Comparison of ENCODE assay signal across 9 cellular contexts in the genomic region with DNA sequence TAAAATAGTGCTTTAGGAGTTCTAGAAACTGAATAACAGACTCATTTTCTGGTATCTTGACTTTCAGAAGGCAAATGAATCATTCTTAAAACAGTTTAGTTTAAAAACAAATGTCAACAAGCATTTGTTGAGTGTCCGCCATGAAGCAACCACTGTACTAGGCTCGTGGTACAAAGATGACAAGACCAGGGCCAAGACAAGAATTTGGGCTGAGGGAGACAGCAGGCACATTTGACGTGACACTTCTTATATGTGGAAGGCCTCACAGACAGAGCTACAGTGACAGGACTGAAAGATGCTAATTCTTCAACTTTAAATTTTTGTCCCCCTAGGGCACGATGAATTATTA. TPM values are rescaled to one million over a fixed set of nuclear protein-coding genes. Genes with fewer than 3 reads are reported as not detected.
DNase-seq lines count a peak whose midpoint lies in the region; TF ChIP-seq lines count a peak whose summit lies in the region.
"Had no signal": no experiment of that assay in that cellular context is flagged by ENCODE, and none has a peak within 500 bp of the region (broad histone marks: within the 10 kb centered on the region; RNA-seq: fewer than 3 reads in every experiment).

No MANE protein-coding gene starts in this region.

- in situ Hi-C loops in mammary epithelial cell (cut with MboI; ENCODE audit: low sequenced_read_pairs in 2 of 2), result loop anchor here (5.0 to 10.0 kb wide), 3 partner anchors 191 to 279 kb away; no protein-coding TSS in a partner anchor

- DNase-seq in AG04450 (ENCODE audit: low read depth, low spot score) (no peak), hepatic stellate cell (ENCODE audit: low spot score) (peak; percentile 43), A673 (ENCODE audit: low spot score) (no peak), CD14-positive monocyte (ENCODE audit: low spot score) (no peak), NCI-H2196 (lab: John Stamatoyannopoulos, UW; ENCODE audit: unreplicated experiment) (no peak), mammary epithelial cell (no peak)
- no peak for DNase-seq in CD8-positive, alpha-beta memory T cell
- peak; percentile 55 for DNase-seq in activated CD4-positive, alpha-beta memory T cell treated with anti-CD3 and anti-CD28 coated beads for 36 hours

- no peaks in the 10 kb centered on the region for H4K20me1 ChIP-seq in mammary epithelial cell (ENCODE audit: insufficient read depth, low read length)

- H3K4me1 ChIP-seq in CD8-positive, alpha-beta memory T cell (ENCODE audit: insufficient read depth, low read length), result peaks cover 26% of the 10 kb centered on the region
- H3K4me1 ChIP-seq in A673 (ENCODE audit: insufficient read depth, low read length, poor library complexity, severe bottlenecking) (no peaks in the 10 kb centered on the region), mammary epithelial cell (ENCODE audit: insufficient read depth, low read length) (peaks cover 4% of the 10 kb centered on the region)

- H3K4me3 ChIP-seq in AG04450 (ENCODE audit: low read depth, low read length), result no peak overlapping the region
- peak overlapping the region; percentile 74 for H3K4me3 ChIP-seq in CD8-positive, alpha-beta memory T cell (ENCODE audit: low read length)
- H3K4me3 ChIP-seq in A673 (ENCODE audit: low read depth, low read length, poor library complexity, severe bottlenecking), result no peak overlapping the region
- H3K4me3 ChIP-seq in mammary epithelial cell (replicated peaks in 1 of 3; ENCODE audit: insufficient read depth in 1 of 3, low read depth in 2 of 3, low read length in 3 of 3), result no peak overlapping the region

- dilution Hi-C loops in mammary epithelial cell (cut with HindIII; ENCODE audit: low sequenced_read_pairs), result no loop called here

- no peaks in the 10 kb centered on the region for H3K27me3 Mint-ChIP-seq in CD8-positive, alpha-beta memory T cell
- H3K27me3 Mint-ChIP-seq in activated CD4-positive, alpha-beta memory T cell treated with anti-CD3 and anti-CD28 coated beads for 36 hours, result no peaks in the 10 kb centered on the region
- peaks cover 0 to 1% (median 0%) of the 10 kb centered on the region in 3 donors for H3K27me3 Mint-ChIP-seq in CD14-positive monocyte (ENCODE audit: low read depth in 3 of 3)

- H2AFZ ChIP-seq in mammary epithelial cell (ENCODE audit: low read depth, low read length), result no peak overlapping the region

- H3K9ac ChIP-seq in mammary epithelial cell (ENCODE audit: insufficient read depth, low read length), result no peak overlapping the region

- BruUV-seq in A673 (replicated peaks; lab: Mats Ljungman, UMichigan) (no TSS peak), mammary epithelial cell (replicated peaks; lab: Mats Ljungman, UMichigan) (no TSS peak)

- no peak for TF ChIP-seq CTCF in AG04450 (IDR thresholded peaks at IDR 0.05; ENCODE audit: low read depth, low read length)
- TF ChIP-seq CTCF in A673 (conservative IDR thresholded peaks at IDR 0.05; ENCODE audit: low read depth, low read length), result no peak
- no peak for TF ChIP-seq CTCF in CD14-positive monocyte (IDR thresholded peaks at IDR 0.05)
- TF ChIP-seq CTCF in mammary epithelial cell (conservative IDR thresholded peaks at IDR 0.05 in 1 of 2, IDR thresholded peaks at IDR 0.05 in 1 of 2; ENCODE audit: extremely low read depth in 1 of 2, insufficient read depth in 1 of 2, low read depth in 1 of 2, low read length in 2 of 2), result no peak

- no peaks in the 10 kb centered on the region for H3K9me3 Mint-ChIP-seq in CD8-positive, alpha-beta memory T cell
- no peaks in the 10 kb centered on the region for H3K9me3 Mint-ChIP-seq in activated CD4-positive, alpha-beta memory T cell treated with anti-CD3 and anti-CD28 coated beads for 36 hours
- no peaks in the 10 kb centered on the region for H3K9me3 Mint-ChIP-seq in CD14-positive monocyte

- H3K4me2 ChIP-seq in mammary epithelial cell (ENCODE audit: insufficient read depth, low read depth, low read length), result no peak overlapping the region

- H3K4me1 Mint-ChIP-seq in CD8-positive, alpha-beta memory T cell, result peaks cover 34 to 48% (median 48%) of the 10 kb centered on the region in 3 donors
- H3K4me1 Mint-ChIP-seq in activated CD4-positive, alpha-beta memory T cell treated with anti-CD3 and anti-CD28 coated beads for 36 hours (ENCODE audit: low read depth), result peaks cover 55% of the 10 kb centered on the region
- H3K4me1 Mint-ChIP-seq in CD14-positive monocyte, result peaks cover 18% of the 10 kb centered on the region

- CTCF ChIA-PET in AG04450 (lab: Charles Lee), result interaction anchor here (0.5 to 5.0 kb wide), 48 partner anchors 9 to 502 kb away, joined by 3 to 60 read pairs (median 4); a partner anchor contains a TSS
- CTCF ChIA-PET in CD8-positive, alpha-beta memory T cell (lab: Charles Lee), result interaction anchor here (0.6 to 8.8 kb wide), 30 partner anchors 10 to 506 kb away, joined by 3 to 121 read pairs (median 4); a partner anchor contains a TSS
- CTCF ChIA-PET in activated CD4-positive, alpha-beta memory T cell treated with anti-CD3 and anti-CD28 coated beads for 36 hours (lab: Charles Lee), result interaction anchor here (0.5 to 4.9 kb wide), 38 partner anchors 9 to 498 kb away, joined by 3 to 58 read pairs (median 4); a partner anchor contains a TSS
- CTCF ChIA-PET in A673 (lab: Charles Lee), result interaction anchor here (0.5 to 1.0 kb wide), 5 partner anchors 15 to 376 kb away, joined by 3 to 9 read pairs (median 3); a partner anchor contains a TSS
- CTCF ChIA-PET in mammary epithelial cell (lab: Charles Lee; ENCODE audit: low non-redundant PET), result interaction anchor here (0.6 kb wide), 1 partner anchor 176 kb away, joined by 3 read pairs; no protein-coding TSS in a partner anchor

- H3K4me3 Mint-ChIP-seq in CD8-positive, alpha-beta memory T cell, result peak overlapping the region in 1 of 7 donors; percentile 85
- peak overlapping the region; percentile 75 for H3K4me3 Mint-ChIP-seq in activated CD4-positive, alpha-beta memory T cell treated with anti-CD3 and anti-CD28 coated beads for 36 hours
- no peak overlapping the region for H3K4me3 Mint-ChIP-seq in CD14-positive monocyte

- WGBS in mammary epithelial cell (ENCODE audit: low coverage, missing lambda C conversion rate), result 90% methylated on average over 4 of the region's 4 CpGs

- peak overlapping the region in 6 of 8 donors; percentile 72 to 94 (median 90) for H3K27ac Mint-ChIP-seq in CD8-positive, alpha-beta memory T cell
- H3K27ac Mint-ChIP-seq in activated CD4-positive, alpha-beta memory T cell treated with anti-CD3 and anti-CD28 coated beads for 36 hours, result peak overlapping the region; percentile 79
- H3K27ac Mint-ChIP-seq in CD14-positive monocyte, result no peak overlapping the region

- POLR2A ChIA-PET in AG04450 (lab: Yijun Ruan, JAX) (interaction anchor here (2.0 kb wide), 1 partner anchor 15 kb away, joined by 7 read pairs; a partner anchor contains a TSS), A673 (lab: Charles Lee; ENCODE audit: low non-redundant PET) (no interaction called here)
- POLR2A ChIA-PET in CD8-positive, alpha-beta memory T cell (lab: Charles Lee), result interaction anchor here (1.2 to 1.7 kb wide), 2 partner anchors 15 kb away, joined by 4 to 16 read pairs; a partner anchor contains a TSS
- POLR2A ChIA-PET in activated CD4-positive, alpha-beta memory T cell treated with anti-CD3 and anti-CD28 coated beads for 36 hours (lab: Charles Lee), result interaction anchor here (1.0 to 2.9 kb wide), 4 partner anchors 15 to 207 kb away, joined by 3 to 19 read pairs (median 4); a partner anchor contains a TSS

- no peaks in the 10 kb centered on the region for H3K27me3 ChIP-seq in AG04450 (ENCODE audit: control insufficient read depth, insufficient read depth, low read length)
- H3K27me3 ChIP-seq in CD8-positive, alpha-beta memory T cell (ENCODE audit: insufficient read depth, low read length, poor library complexity, severe bottlenecking), result no peaks in the 10 kb centered on the region
- H3K27me3 ChIP-seq in A673 (replicated peaks; ENCODE audit: insufficient read depth, low read depth, low read length, poor library complexity), result no peaks in the 10 kb centered on the region
- no peaks in the 10 kb centered on the region for H3K27me3 ChIP-seq in mammary epithelial cell (ENCODE audit: insufficient read depth, low read length)
- H3K27me3 ChIP-seq: heart left ventricle had no signal

- no peaks in the 10 kb centered on the region for H3K9me3 ChIP-seq in AG04450 (ENCODE audit: control insufficient read depth, insufficient read depth, low read length)
- no peaks in the 10 kb centered on the region for H3K9me3 ChIP-seq in CD8-positive, alpha-beta memory T cell (ENCODE audit: low read length)
- H3K9me3 ChIP-seq in A673 (ENCODE audit: low read depth, low read length, poor library complexity, severe bottlenecking), result no peaks in the 10 kb centered on the region
- no peaks in the 10 kb centered on the region for H3K9me3 ChIP-seq in mammary epithelial cell (replicated peaks; ENCODE audit: insufficient read depth, low read length)
- H3K9me3 ChIP-seq: heart left ventricle had no signal

- H3K27ac ChIP-seq in AG04450 (ENCODE audit: low read depth, low read length) (peak overlapping the region; percentile 73), A673 (ENCODE audit: low read depth, low read length, poor library complexity, severe bottlenecking) (no peak overlapping the region), mammary epithelial cell (ENCODE audit: insufficient read depth, low read depth, low read length) (no peak overlapping the region)
- no peak overlapping the region for H3K27ac ChIP-seq in CD8-positive, alpha-beta memory T cell (ENCODE audit: low read depth, low read length)

- H3K36me3 ChIP-seq in CD8-positive, alpha-beta memory T cell (ENCODE audit: insufficient read depth, low read length), result no peaks in the 10 kb centered on the region
- H3K36me3 ChIP-seq in A673 (ENCODE audit: insufficient read depth, low read length, poor library complexity, severe bottlenecking) (no peaks in the 10 kb centered on the region), mammary epithelial cell (ENCODE audit: insufficient read depth, low read length) (no peaks in the 10 kb centered on the region)

- intact Hi-C loops in activated CD4-positive, alpha-beta memory T cell treated with anti-CD3 and anti-CD28 coated beads for 36 hours (cut with micrococcal nuclease), result loop anchor here (5.0 kb wide), 3 partner anchors 89 to 496 kb away; a partner anchor contains a TSS
- intact Hi-C loops in A673 (cut with micrococcal nuclease; ENCODE audit: unreplicated experiment), result loop anchor here (5.0 kb wide), 1 partner anchor 39 kb away; no protein-coding TSS in a partner anchor
- intact Hi-C loops in CD14-positive monocyte (cut with micrococcal nuclease), result loop anchor here in 1 of 2 donors (5.0 kb wide), 1 partner anchor 1199 kb away; no protein-coding TSS in a partner anchor
- intact Hi-C loops in mammary epithelial cell (cut with micrococcal nuclease), result loop anchor here (5.0 kb wide), 1 partner anchor 196 kb away; no protein-coding TSS in a partner anchor

- H3K36me3 Mint-ChIP-seq in CD8-positive, alpha-beta memory T cell, result peaks cover 0 to 2% (median 0%) of the 10 kb centered on the region in 3 donors
- H3K36me3 Mint-ChIP-seq in activated CD4-positive, alpha-beta memory T cell treated with anti-CD3 and anti-CD28 coated beads for 36 hours, result no peaks in the 10 kb centered on the region
- peaks cover 0 to 2% of the 10 kb centered on the region in 2 donors for H3K36me3 Mint-ChIP-seq in CD14-positive monocyte

- H3K79me2 ChIP-seq in mammary epithelial cell (ENCODE audit: insufficient read depth, low read length), result no peaks in the 10 kb centered on the region

RNA-seq across cellular contexts. Expression of a gene that starts 14.4 kb away (rescaled TPM):
- 30.4 and 42.5 TPM in 2 replicates for polyA plus RNA-seq in AG04450 (2011; rRNA removed)
- polyA minus RNA-seq in AG04450 (2011; rRNA and poly(A)+ RNA removed), result 32.5 and 37.4 TPM in 2 replicates
- 10 to 100 TPM; 39.2 to 39.5 TPM for total RNA-seq in CD8-positive, alpha-beta memory T cell
- 63.9 TPM for polyA plus RNA-seq in CD8-positive, alpha-beta memory T cell
- total RNA-seq in activated CD4-positive, alpha-beta memory T cell treated with anti-CD3 and anti-CD28 coated beads for 36 hours, result 10 to 100 TPM; 27.3 to 27.8 TPM
- 43.6 and 45.0 TPM in 2 replicates for total RNA-seq in A673 (2021)
- 10 to 100 TPM; 13.4 to 17.2 TPM for polyA plus RNA-seq in CD14-positive monocyte
- 10 to 100 TPM; 28.7 to 36.2 TPM for total RNA-seq in mammary epithelial cell
- polyA plus RNA-seq in mammary epithelial cell, result 20.1 TPM
- polyA minus RNA-seq in mammary epithelial cell, result 27.3 TPM

Comparison
In these comparisons a context has a peak if more than half of its experiments do, and no peak if none do; other contexts are left out.
1. DNase-seq: peak in activated CD4-positive, alpha-beta memory T cell treated with anti-CD3 and anti-CD28 coated beads for 36 hours (single experiment) and hepatic stellate cell (single experiment); none in AG04450 (single experiment), CD8-positive, alpha-beta memory T cell (0 of 5), A673 (single experiment), CD14-positive monocyte (single experiment), NCI-H2196 (single experiment) and mammary epithelial cell (single experiment).
2. H3K27ac Mint-ChIP-seq: peak in CD8-positive, alpha-beta memory T cell (6 of 8) and activated CD4-positive, alpha-beta memory T cell treated with anti-CD3 and anti-CD28 coated beads for 36 hours (single experiment); none in CD14-positive monocyte (0 of 7).